ENCODE assay signal across 1 cellular context in the genomic region with DNA sequence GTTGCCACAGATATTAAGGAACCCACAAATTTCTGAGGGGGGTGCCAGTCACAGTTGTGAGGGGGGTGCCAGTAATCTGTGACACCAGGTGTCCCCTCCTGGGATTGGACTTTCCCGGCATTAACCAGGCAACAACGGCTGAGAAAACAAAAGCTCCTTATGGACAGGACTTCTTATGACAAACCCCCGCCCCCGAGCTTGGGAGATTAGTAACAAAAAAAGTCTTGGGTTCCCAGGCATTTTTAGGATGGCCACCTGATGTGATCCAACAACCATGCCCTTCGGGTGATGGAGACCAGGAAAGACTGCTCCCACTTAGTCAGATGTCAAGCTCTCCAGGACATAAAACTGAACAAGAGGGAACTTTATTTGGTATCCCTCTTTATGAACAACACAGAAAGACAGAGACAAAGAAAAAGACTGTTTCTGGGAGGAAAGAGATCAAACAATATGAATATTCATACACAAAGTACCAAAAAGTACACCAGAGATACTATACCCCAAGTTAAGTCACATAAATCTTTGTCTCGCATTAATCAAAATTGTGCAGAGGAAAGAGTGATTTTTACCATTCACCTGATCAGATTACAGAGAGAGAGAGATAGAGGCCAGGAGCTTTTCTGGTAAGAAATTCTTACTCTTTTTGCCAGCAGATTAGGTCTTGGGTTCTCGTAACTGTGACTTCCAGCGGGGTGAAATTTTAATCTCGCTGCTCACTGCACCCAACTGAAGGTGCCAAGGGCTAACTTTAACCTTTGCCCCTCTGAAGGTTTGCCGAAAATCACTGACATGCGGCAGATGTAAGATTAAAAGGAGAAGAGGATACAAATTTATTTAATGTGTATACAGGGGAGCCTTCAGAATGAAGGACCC.
TF ChIP-seq lines count a peak whose summit lies in the region.

No MANE protein-coding gene starts in this region.

TF ChIP-seq in WTC11, 78 proteins besides CTCF, POLR2A, EP300 and RAD21 (continued from another document):
- TF ChIP-seq ZNF416 (CRISPR knock-in tag; IDR thresholded peaks at IDR 0.05) (no peak), IRF2 (CRISPR knock-in tag; IDR thresholded peaks at IDR 0.05; ENCODE audit: borderline replicate concordance, low read depth) (no peak), PRRX2 (CRISPR knock-in tag; IDR thresholded peaks at IDR 0.05) (no peak), NR2C2 (CRISPR knock-in tag; IDR thresholded peaks at IDR 0.05) (no peak), GRHL2 (CRISPR knock-in tag; IDR thresholded peaks at IDR 0.05; ENCODE audit: insufficient replicate concordance, severe bottlenecking) (no peak), OVOL2 (CRISPR knock-in tag; IDR thresholded peaks at IDR 0.05; ENCODE audit: borderline replicate concordance) (no peak), RELA (CRISPR knock-in tag; IDR thresholded peaks at IDR 0.05; ENCODE audit: borderline replicate concordance) (no peak), ZNF138 (CRISPR knock-in tag; conservative IDR thresholded peaks at IDR 0.05) (no peak)
- TF ChIP-seq, protein P1, sequence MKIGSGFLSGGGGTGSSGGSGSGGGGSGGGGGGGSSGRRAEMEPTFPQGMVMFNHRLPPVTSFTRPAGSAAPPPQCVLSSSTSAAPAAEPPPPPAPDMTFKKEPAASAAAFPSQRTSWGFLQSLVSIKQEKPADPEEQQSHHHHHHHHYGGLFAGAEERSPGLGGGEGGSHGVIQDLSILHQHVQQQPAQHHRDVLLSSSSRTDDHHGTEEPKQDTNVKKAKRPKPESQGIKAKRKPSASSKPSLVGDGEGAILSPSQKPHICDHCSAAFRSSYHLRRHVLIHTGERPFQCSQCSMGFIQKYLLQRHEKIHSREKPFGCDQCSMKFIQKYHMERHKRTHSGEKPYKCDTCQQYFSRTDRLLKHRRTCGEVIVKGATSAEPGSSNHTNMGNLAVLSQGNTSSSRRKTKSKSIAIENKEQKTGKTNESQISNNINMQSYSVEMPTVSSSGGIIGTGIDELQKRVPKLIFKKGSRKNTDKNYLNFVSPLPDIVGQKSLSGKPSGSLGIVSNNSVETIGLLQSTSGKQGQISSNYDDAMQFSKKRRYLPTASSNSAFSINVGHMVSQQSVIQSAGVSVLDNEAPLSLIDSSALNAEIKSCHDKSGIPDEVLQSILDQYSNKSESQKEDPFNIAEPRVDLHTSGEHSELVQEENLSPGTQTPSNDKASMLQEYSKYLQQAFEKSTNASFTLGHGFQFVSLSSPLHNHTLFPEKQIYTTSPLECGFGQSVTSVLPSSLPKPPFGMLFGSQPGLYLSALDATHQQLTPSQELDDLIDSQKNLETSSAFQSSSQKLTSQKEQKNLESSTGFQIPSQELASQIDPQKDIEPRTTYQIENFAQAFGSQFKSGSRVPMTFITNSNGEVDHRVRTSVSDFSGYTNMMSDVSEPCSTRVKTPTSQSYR (CRISPR knock-in tag; IDR thresholded peaks at IDR 0.05) = no peak
